Comparison of ENCODE assay signal across 1 cellular context in genomic region chr10:20674870-20675385, GRCh38.
TF ChIP-seq lines count a peak whose summit lies in the region.

No MANE protein-coding gene starts in this region.

TF ChIP-seq in GM23338, 12 proteins besides CTCF, POLR2A, EP300 and RAD21 (continued from another document):
- TF ChIP-seq, protein P1, sequence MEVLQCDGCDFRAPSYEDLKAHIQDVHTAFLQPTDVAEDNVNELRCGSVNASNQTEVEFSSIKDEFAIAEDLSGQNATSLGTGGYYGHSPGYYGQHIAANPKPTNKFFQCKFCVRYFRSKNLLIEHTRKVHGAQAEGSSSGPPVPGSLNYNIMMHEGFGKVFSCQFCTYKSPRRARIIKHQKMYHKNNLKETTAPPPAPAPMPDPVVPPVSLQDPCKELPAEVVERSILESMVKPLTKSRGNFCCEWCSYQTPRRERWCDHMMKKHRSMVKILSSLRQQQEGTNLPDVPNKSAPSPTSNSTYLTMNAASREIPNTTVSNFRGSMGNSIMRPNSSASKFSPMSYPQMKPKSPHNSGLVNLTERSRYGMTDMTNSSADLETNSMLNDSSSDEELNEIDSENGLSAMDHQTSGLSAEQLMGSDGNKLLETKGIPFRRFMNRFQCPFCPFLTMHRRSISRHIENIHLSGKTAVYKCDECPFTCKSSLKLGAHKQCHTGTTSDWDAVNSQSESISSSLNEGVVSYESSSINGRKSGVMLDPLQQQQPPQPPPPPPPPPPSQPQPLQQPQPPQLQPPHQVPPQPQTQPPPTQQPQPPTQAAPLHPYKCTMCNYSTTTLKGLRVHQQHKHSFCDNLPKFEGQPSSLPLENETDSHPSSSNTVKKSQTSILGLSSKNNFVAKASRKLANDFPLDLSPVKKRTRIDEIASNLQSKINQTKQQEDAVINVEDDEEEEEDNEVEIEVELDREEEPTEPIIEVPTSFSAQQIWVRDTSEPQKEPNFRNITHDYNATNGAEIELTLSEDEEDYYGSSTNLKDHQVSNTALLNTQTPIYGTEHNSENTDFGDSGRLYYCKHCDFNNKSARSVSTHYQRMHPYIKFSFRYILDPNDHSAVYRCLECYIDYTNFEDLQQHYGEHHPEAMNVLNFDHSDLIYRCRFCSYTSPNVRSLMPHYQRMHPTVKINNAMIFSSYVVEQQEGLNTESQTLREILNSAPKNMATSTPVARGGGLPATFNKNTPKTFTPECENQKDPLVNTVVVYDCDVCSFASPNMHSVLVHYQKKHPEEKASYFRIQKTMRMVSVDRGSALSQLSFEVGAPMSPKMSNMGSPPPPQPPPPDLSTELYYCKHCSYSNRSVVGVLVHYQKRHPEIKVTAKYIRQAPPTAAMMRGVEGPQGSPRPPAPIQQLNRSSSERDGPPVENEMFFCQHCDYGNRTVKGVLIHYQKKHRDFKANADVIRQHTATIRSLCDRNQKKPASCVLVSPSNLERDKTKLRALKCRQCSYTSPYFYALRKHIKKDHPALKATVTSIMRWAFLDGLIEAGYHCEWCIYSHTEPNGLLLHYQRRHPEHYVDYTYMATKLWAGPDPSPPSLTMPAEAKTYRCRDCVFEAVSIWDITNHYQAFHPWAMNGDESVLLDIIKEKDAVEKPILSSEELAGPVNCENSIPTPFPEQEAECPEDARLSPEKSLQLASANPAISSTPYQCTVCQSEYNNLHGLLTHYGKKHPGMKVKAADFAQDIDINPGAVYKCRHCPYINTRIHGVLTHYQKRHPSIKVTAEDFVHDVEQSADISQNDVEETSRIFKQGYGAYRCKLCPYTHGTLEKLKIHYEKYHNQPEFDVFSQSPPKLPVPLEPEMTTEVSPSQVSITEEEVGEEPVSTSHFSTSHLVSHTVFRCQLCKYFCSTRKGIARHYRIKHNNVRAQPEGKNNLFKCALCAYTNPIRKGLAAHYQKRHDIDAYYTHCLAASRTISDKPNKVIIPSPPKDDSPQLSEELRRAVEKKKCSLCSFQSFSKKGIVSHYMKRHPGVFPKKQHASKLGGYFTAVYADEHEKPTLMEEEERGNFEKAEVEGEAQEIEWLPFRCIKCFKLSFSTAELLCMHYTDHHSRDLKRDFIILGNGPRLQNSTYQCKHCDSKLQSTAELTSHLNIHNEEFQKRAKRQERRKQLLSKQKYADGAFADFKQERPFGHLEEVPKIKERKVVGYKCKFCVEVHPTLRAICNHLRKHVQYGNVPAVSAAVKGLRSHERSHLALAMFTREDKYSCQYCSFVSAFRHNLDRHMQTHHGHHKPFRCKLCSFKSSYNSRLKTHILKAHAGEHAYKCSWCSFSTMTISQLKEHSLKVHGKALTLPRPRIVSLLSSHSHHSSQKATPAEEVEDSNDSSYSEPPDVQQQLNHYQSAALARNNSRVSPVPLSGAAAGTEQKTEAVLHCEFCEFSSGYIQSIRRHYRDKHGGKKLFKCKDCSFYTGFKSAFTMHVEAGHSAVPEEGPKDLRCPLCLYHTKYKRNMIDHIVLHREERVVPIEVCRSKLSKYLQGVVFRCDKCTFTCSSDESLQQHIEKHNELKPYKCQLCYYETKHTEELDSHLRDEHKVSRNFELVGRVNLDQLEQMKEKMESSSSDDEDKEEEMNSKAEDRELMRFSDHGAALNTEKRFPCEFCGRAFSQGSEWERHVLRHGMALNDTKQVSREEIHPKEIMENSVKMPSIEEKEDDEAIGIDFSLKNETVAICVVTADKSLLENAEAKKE (CRISPR knock-in tag; IDR thresholded peaks at IDR 0.05), result no peak
- no peak for TF ChIP-seq POLR2AphosphoS5 (IDR thresholded peaks at IDR 0.05; ENCODE audit: low read depth)
- no peak for TF ChIP-seq REST (IDR thresholded peaks at IDR 0.05; ENCODE audit: unreplicated experiment)
- TF ChIP-seq JUNB (IDR thresholded peaks at IDR 0.05; ENCODE audit: unreplicated experiment), result no peak
- TF ChIP-seq STAT1 (IDR thresholded peaks at IDR 0.05; ENCODE audit: unreplicated experiment), result no peak
- no peak for TF ChIP-seq ZNF331 (CRISPR knock-in tag; IDR thresholded peaks at IDR 0.05; ENCODE audit: low read depth)
- TF ChIP-seq CREB1 (CRISPR knock-in tag; IDR thresholded peaks at IDR 0.05; ENCODE audit: low read depth), result no peak
- TF ChIP-seq EZH2 (IDR thresholded peaks at IDR 0.05; ENCODE audit: low read depth, unreplicated experiment), result no peak
- TF ChIP-seq ZNF114 (CRISPR knock-in tag; IDR thresholded peaks at IDR 0.05), result no peak
- TF ChIP-seq NANOG (IDR thresholded peaks at IDR 0.05; ENCODE audit: borderline replicate concordance), result no peak
TF ChIP-seq in GM23338: peak in this region for 0.
